In genomic region chr15:31483053-31483923, GRCh38 we compare ENCODE assay signal across 8 cellular contexts.
DNase-seq lines count a peak whose midpoint lies in the region; ATAC-seq and FAIRE-seq lines count a peak whose summit lies in the region.

No MANE protein-coding gene starts in this region.

- ATAC-seq in left ventricle myocardium superior (peak; percentile 30), GM18519 (IDR thresholded peaks at IDR 0.05; ENCODE audit: low FRiP score, unreplicated experiment) (no peak)

- peaks cover 2% of the 10 kb centered on the region for H3K27me3 Mint-ChIP-seq in activated T-cell treated with anti-CD3 and anti-CD28 coated beads, Interleukin-2, amount 50 U/mL, for 24 hours

- H3K36me3 Mint-ChIP-seq in activated T-cell treated with anti-CD3 and anti-CD28 coated beads, Interleukin-2, amount 50 U/mL, for 24 hours (ENCODE audit: low read depth) = peaks cover 35% of the 10 kb centered on the region

- H3K4me1 Mint-ChIP-seq in activated T-cell treated with anti-CD3 and anti-CD28 coated beads, Interleukin-2, amount 50 U/mL, for 24 hours (ENCODE audit: low read depth) = peaks cover 73% of the 10 kb centered on the region

- DNase-seq in GM19239 (ENCODE audit: insufficient read length, low spot score) (peak; percentile 50), left ventricle myocardium superior (peak; percentile 44), glomerular visceral epithelial cell (ENCODE audit: extremely low spot score) (no peak), mesenteric fat pad (ENCODE audit: low spot score) (no peak), DMS 273 (lab: John Stamatoyannopoulos, UW; ENCODE audit: unreplicated experiment) (no peak)
- peak; percentile 76 for DNase-seq in activated T-cell treated with anti-CD3 and anti-CD28 coated beads, Interleukin-2, amount 50 U/mL, for 24 hours
- peak; percentile 72 for DNase-seq in stimulated activated CD4-positive, alpha-beta T cell treated with anti-CD3 and anti-CD28 coated beads, Interleukin-1b, Interleukin-23, amount 100 ng/mL, for 48 hours

- FAIRE-seq in GM19239 (lab: Jason Lieb, UNC) = no peak

- peak overlapping the region; percentile 88 for H3K4me3 Mint-ChIP-seq in activated T-cell treated with anti-CD3 and anti-CD28 coated beads, Interleukin-2, amount 50 U/mL, for 24 hours

- peak overlapping the region; percentile 93 for H3K27ac Mint-ChIP-seq in activated T-cell treated with anti-CD3 and anti-CD28 coated beads, Interleukin-2, amount 50 U/mL, for 24 hours

- H3K9me3 Mint-ChIP-seq in activated T-cell treated with anti-CD3 and anti-CD28 coated beads, Interleukin-2, amount 50 U/mL, for 24 hours = no peaks in the 10 kb centered on the region

- intact Hi-C loops in left ventricle myocardium superior (cut with micrococcal nuclease) = loop anchor here (10.0 kb wide), 1 partner anchor 158 kb away; the partner anchor contains the start of gene KLF13

Comparison
In these comparisons a context has a peak if more than half of its experiments do, and no peak if none do; other contexts are left out.
1. DNase-seq: peak in GM19239 (single experiment), activated T-cell treated with anti-CD3 and anti-CD28 coated beads, Interleukin-2, amount 50 U/mL, for 24 hours (single experiment), left ventricle myocardium superior (single experiment) and stimulated activated CD4-positive, alpha-beta T cell treated with anti-CD3 and anti-CD28 coated beads, Interleukin-1b, Interleukin-23, amount 100 ng/mL, for 48 hours (single experiment); none in glomerular visceral epithelial cell (single experiment), mesenteric fat pad (single experiment) and DMS 273 (single experiment).